ENCODE assay signal across 8 cellular contexts in the genomic region with DNA sequence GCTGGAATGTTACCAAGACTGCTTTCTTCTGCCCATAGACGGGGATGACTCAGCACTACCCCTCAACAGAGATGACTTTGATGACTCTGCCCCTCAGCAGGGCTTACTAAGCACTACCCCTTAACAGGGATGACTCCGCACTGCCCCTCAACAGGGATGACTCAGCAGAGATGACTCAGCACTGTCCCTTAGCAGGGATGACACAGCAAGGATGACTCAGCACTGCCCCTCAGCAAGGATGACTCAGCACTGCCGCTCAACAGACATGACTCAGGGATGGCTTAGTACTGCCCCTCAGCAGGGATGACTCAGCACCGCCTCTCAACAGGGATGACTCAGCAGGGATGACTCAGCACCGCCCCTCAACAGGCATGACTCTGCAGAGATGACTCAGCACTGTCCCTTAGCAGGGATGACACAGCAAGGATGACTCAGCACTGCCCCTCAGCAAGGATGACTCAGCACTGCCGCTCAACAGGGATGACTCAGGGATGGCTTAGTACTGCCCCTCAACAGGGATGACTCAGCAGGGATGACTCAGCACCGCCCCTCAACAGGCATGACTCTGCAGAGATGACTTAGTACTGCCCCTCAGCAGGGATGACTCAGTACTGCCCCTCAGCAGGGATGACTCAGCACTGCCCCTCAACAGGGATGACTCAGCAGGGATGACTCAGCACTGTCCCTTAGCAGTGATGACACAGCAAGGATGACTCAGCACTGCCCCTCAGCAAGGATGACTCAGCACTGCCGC. TPM values are rescaled to one million over a fixed set of nuclear protein-coding genes. Genes with fewer than 3 reads are reported as not detected.
DNase-seq lines count a peak whose midpoint lies in the region; ATAC-seq and TF ChIP-seq lines count a peak whose summit lies in the region.
"Not testable (repeated sequence)": the region's sequence is repeated elsewhere in the genome, so short reads cannot be mapped to it uniquely, and the experiment has no call there.

No MANE protein-coding gene starts in this region.

- peak overlapping the region in 2 of 4 donors; percentile 32 to 91 for H3K4me3 Mint-ChIP-seq in CD4-positive, CD25-positive, alpha-beta regulatory T cell
- H3K4me3 Mint-ChIP-seq in activated CD8-positive, alpha-beta T cell treated with anti-CD3 and anti-CD28 coated beads for 36 hours, result peak overlapping the region; percentile 62

- not testable (repeated sequence) for H3K4me3 ChIP-seq in CD4-positive, CD25-positive, alpha-beta regulatory T cell (ENCODE audit: low read depth, low read length); Peyer's patch; brain microvascular endothelial cell (ENCODE audit: low read depth, low read length)

- H3K36me3 ChIP-seq in CD4-positive, CD25-positive, alpha-beta regulatory T cell (ENCODE audit: control insufficient read depth, insufficient read depth, low read length), result peaks cover 37% of the 10 kb centered on the region
- H3K36me3 ChIP-seq in Peyer's patch, result peaks cover 0 to 71% (median 0%) of the 10 kb centered on the region in 3 donors
- peaks cover 30% of the 10 kb centered on the region for H3K36me3 ChIP-seq in brain microvascular endothelial cell (replicated peaks)

- peak overlapping the region; percentile 39 for H3K27ac ChIP-seq in CD4-positive, CD25-positive, alpha-beta regulatory T cell (ENCODE audit: insufficient read depth, low read length, poor library complexity, severe bottlenecking)
- peak overlapping the region in 3 of 4 donors; percentile 45 to 84 (median 67) for H3K27ac ChIP-seq in Peyer's patch
- H3K27ac ChIP-seq in brain microvascular endothelial cell, result peak overlapping the region; percentile 77

- POLR2A ChIA-PET in activated CD8-positive, alpha-beta T cell treated with anti-CD3 and anti-CD28 coated beads for 36 hours (lab: Charles Lee), result interaction anchor here (1.0 to 1.2 kb wide), 3 partner anchors 22 to 179 kb away, joined by 3 read pairs; no protein-coding TSS in a partner anchor

- H3K4me1 ChIP-seq in CD4-positive, CD25-positive, alpha-beta regulatory T cell (ENCODE audit: control insufficient read depth, insufficient read depth, low read length, poor library complexity, severe bottlenecking); Peyer's patch: not testable (repeated sequence)

- not testable (repeated sequence) for TF ChIP-seq CTCF in Peyer's patch (IDR thresholded peaks at IDR 0.05); activated CD8-positive, alpha-beta T cell treated with anti-CD3 and anti-CD28 coated beads for 36 hours (IDR thresholded peaks at IDR 0.05); brain microvascular endothelial cell (IDR thresholded peaks at IDR 0.05; ENCODE audit: low read depth, low read length, missing control alignments); omental fat pad (IDR thresholded peaks at IDR 0.05)

- CTCF ChIA-PET in activated CD8-positive, alpha-beta T cell treated with anti-CD3 and anti-CD28 coated beads for 36 hours (lab: Charles Lee), result not testable (repeated sequence)

- H3K27ac Mint-ChIP-seq in CD4-positive, CD25-positive, alpha-beta regulatory T cell, result peak overlapping the region in 2 of 3 donors; percentile 68 to 87
- peak overlapping the region; percentile 87 for H3K27ac Mint-ChIP-seq in activated CD8-positive, alpha-beta T cell treated with anti-CD3 and anti-CD28 coated beads for 36 hours

- not testable (repeated sequence) for H3K27me3 ChIP-seq in CD4-positive, CD25-positive, alpha-beta regulatory T cell (ENCODE audit: control insufficient read depth, insufficient read depth, low read length); Peyer's patch; brain microvascular endothelial cell (replicated peaks)

- intact Hi-C loops in activated CD8-positive, alpha-beta T cell treated with anti-CD3 and anti-CD28 coated beads for 36 hours (cut with micrococcal nuclease); head of caudate nucleus (cut with DNase I): not testable (repeated sequence)

- H3K4me1 Mint-ChIP-seq in CD4-positive, CD25-positive, alpha-beta regulatory T cell, result not testable (repeated sequence)
- H3K4me1 Mint-ChIP-seq in activated CD8-positive, alpha-beta T cell treated with anti-CD3 and anti-CD28 coated beads for 36 hours (ENCODE audit: low read depth), result peaks cover 11% of the 10 kb centered on the region

- H3K9me3 Mint-ChIP-seq in CD4-positive, CD25-positive, alpha-beta regulatory T cell, result not testable (repeated sequence)
- peaks cover 18% of the 10 kb centered on the region for H3K9me3 Mint-ChIP-seq in activated CD8-positive, alpha-beta T cell treated with anti-CD3 and anti-CD28 coated beads for 36 hours

- not testable (repeated sequence) for ATAC-seq in CD4-positive, CD25-positive, alpha-beta regulatory T cell (ENCODE audit: low read depth in 2 of 2)
- ATAC-seq in activated CD8-positive, alpha-beta T cell treated with anti-CD3 and anti-CD28 coated beads for 36 hours, result peak; percentile 52
- ATAC-seq in omental fat pad (ENCODE audit: low FRiP score), result peak; percentile 49

- H3K9me3 ChIP-seq in CD4-positive, CD25-positive, alpha-beta regulatory T cell (ENCODE audit: control insufficient read depth in 2 of 2, low read length in 2 of 2); Peyer's patch: not testable (repeated sequence)

- TF ChIP-seq EP300 in Ishikawa (IDR thresholded peaks at IDR 0.05; ENCODE audit: borderline replicate concordance), result peak; percentile 44; the same call in 1 of the 2 replicates

- not testable (repeated sequence) for TF ChIP-seq POLR2A in Peyer's patch (IDR thresholded peaks at IDR 0.05)

- in situ Hi-C loops in brain microvascular endothelial cell (cut with HindIII; ENCODE audit: low pct_ligation_motif_present, low sequenced_read_pairs), result not testable (repeated sequence)

- H3K36me3 Mint-ChIP-seq in CD4-positive, CD25-positive, alpha-beta regulatory T cell, result peaks cover 22% of the 10 kb centered on the region
- peaks cover 59% of the 10 kb centered on the region for H3K36me3 Mint-ChIP-seq in activated CD8-positive, alpha-beta T cell treated with anti-CD3 and anti-CD28 coated beads for 36 hours (ENCODE audit: low read depth)

- DNase-seq in CD4-positive, CD25-positive, alpha-beta regulatory T cell, result peak in 2 of 3 donors; percentile 23 to 42
- not testable (repeated sequence) for DNase-seq in Peyer's patch
- peak; percentile 78 for DNase-seq in activated CD8-positive, alpha-beta T cell treated with anti-CD3 and anti-CD28 coated beads for 36 hours
- DNase-seq in brain microvascular endothelial cell (peak; percentile 71), head of caudate nucleus (peak in 36 of 42 donors; percentile 21 to 77 (median 58)), omental fat pad (ENCODE audit: low spot score) (peak; percentile 75)
- DNase-seq in stimulated activated CD8-positive, alpha-beta memory T cell treated with anti-CD3 and anti-CD28 coated beads, Interleukin-7, amount 100 ng/mL, for 48 hours (ENCODE audit: extremely low read depth in 1 of 2, low read depth in 1 of 2), result peak; percentile 22 to 36

- TF ChIP-seq RAD21 in Ishikawa (IDR thresholded peaks at IDR 0.05; ENCODE audit: low read depth), result not testable (repeated sequence)

- H3K27me3 Mint-ChIP-seq in CD4-positive, CD25-positive, alpha-beta regulatory T cell; activated CD8-positive, alpha-beta T cell treated with anti-CD3 and anti-CD28 coated beads for 36 hours: not testable (repeated sequence)

TF ChIP-seq in Ishikawa, 13 proteins besides CTCF, POLR2A, EP300 and RAD21:
- TF ChIP-seq CEBPB (IDR thresholded peaks at IDR 0.05) (0 out of 2 replicates have a peak, but pooled peaks have one; percentile 14), TEAD4 (IDR thresholded peaks at IDR 0.05) (peak; percentile 21; the same call in 1 of the 2 replicates)
- TF ChIP-seq, protein P1, sequence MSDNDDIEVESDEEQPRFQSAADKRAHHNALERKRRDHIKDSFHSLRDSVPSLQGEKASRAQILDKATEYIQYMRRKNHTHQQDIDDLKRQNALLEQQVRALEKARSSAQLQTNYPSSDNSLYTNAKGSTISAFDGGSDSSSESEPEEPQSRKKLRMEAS (IDR thresholded peaks at IDR 0.05), result peak; percentile 42; the same call in 1 of the 2 replicates

RNA-seq across cellular contexts. Expression of gene DBNDD1, which starts 24.4 kb away (rescaled TPM):
- total RNA-seq in CD4-positive, CD25-positive, alpha-beta regulatory T cell, result 1.1 TPM
- polyA plus RNA-seq in CD4-positive, CD25-positive, alpha-beta regulatory T cell, result 1 to 10 TPM; 2.0 to 7.8 (median 4.7) TPM
- 10 to 100 TPM in 1 of 4 donors, 1 to 10 TPM in 3; 1.9 to 12.3 (median 6.1) TPM for total RNA-seq in Peyer's patch
- total RNA-seq in activated CD8-positive, alpha-beta T cell treated with anti-CD3 and anti-CD28 coated beads for 36 hours, result under 1 TPM; 0.52 to 0.96 TPM
- total RNA-seq in omental fat pad, result 1 to 10 TPM in 3 of 4 donors, not detected in 1; 1.4 to 5.0 (median 3.5) TPM

RNA-seq across cellular contexts. Expression of gene DEF8, which starts 46.3 kb away (rescaled TPM):
- total RNA-seq in CD4-positive, CD25-positive, alpha-beta regulatory T cell, result 28.9 TPM
- 10 to 100 TPM; 22.7 to 51.6 (median 28.2) TPM for polyA plus RNA-seq in CD4-positive, CD25-positive, alpha-beta regulatory T cell
- 100 to 1,000 TPM in 1 of 4 donors, 10 to 100 TPM in 3; 28.4 to 237 (median 60.9) TPM for total RNA-seq in Peyer's patch
- total RNA-seq in activated CD8-positive, alpha-beta T cell treated with anti-CD3 and anti-CD28 coated beads for 36 hours, result 10 to 100 TPM; 18.4 to 21.2 TPM
- 10 to 100 TPM; 57.2 to 94.4 (median 80.6) TPM for total RNA-seq in omental fat pad
